In the genomic region with DNA sequence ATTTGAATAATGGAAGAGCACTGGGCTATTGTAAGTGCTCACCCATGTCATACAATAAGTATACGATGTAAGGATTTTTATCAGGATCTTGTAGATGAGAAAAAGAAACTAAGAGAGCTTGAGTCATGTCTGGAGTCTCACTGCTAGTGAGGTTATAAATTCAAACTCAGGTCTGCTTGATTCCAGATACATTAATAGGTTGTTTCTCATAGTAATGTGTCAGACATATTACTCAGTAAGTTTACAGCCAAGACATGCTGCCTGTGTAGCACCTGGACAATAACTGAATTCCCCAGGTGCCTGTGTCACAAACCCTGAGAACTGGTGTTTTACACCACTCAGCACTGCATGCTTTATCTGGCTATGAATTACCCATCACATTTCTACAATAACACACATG, we compare ENCODE assay signal across 31 cellular contexts.
"Had no signal": no experiment of that assay in that cellular context is flagged by ENCODE, and none has a peak within 500 bp of the region (broad histone marks: within the 10 kb centered on the region; RNA-seq: fewer than 3 reads in every experiment).

No MANE protein-coding gene starts in this region.

- DNase-seq: activated CD4-positive, alpha-beta T cell treated with anti-CD3 and anti-CD28 coated beads for 36 hours; activated CD4-positive, alpha-beta T cell treated with anti-CD3 and anti-CD28 coated beads, Interleukin-2, amount 50 U/mL, for 4 hours; activated CD4-positive, CD25-positive, alpha-beta regulatory T cell; activated naive CD4-positive, alpha-beta T cell treated with Interleukin-2 at 50 U/mL for 16 hours; activated T-cell treated with anti-CD3 and anti-CD28 coated beads for 4 hours; activated T-cell treated with anti-CD3 and anti-CD28 coated beads, Interleukin-2, amount 50 U/mL, for 72 hours; aorta; body of pancreas; islet precursor cell; left cardiac atrium; left ventricle myocardium superior; naive B cell; pancreas; stimulated activated CD4-positive, alpha-beta T cell treated with anti-CD3 and anti-CD28 coated beads, Interleukin-1b, Interleukin-23, amount 100 ng/mL, for 48 hours; stimulated activated CD4-positive, alpha-beta T cell treated with anti-CD3 and anti-CD28 coated beads, Interleukin-4, amount 100 ng/mL, for 4 hours; stimulated activated CD8-positive, alpha-beta memory T cell treated with anti-CD3 and anti-CD28 coated beads, Interleukin-4, amount 100 ng/mL, for 48 hours; stimulated activated naive CD8-positive, alpha-beta T cell treated with anti-CD3 and anti-CD28 coated beads, Interleukin-15, amount 100 ng/mL, for 72 hours; substantia nigra; uterus had no signal

- H3K27me3 Mint-ChIP-seq: activated CD4-positive, alpha-beta T cell treated with anti-CD3 and anti-CD28 coated beads for 36 hours; activated naive CD8-positive, alpha-beta T cell; naive B cell; stimulated activated memory B cell treated with anti-CD40 and anti-IgM and Interleukin-4, amounts not matched to agents 10 μg/mL and 1 μg/mL and 100 μg/mL, for 72 hours; stimulated activated naive CD8-positive, alpha-beta T cell treated with anti-CD3 and anti-CD28 coated beads, Interleukin-15, amount 100 ng/mL, for 72 hours; type B pancreatic cell had no signal

- H3K27ac Mint-ChIP-seq: activated CD4-positive, alpha-beta T cell treated with anti-CD3 and anti-CD28 coated beads for 36 hours; activated naive CD8-positive, alpha-beta T cell; activated T-cell treated with anti-CD3 and anti-CD28 coated beads, Interleukin-2, amount 50 U/mL, for 72 hours; mesothelial cell of epicardium; naive B cell; stimulated activated memory B cell treated with anti-CD40 and anti-IgM and Interleukin-4, amounts not matched to agents 10 μg/mL and 1 μg/mL and 100 μg/mL, for 72 hours; stimulated activated naive CD8-positive, alpha-beta T cell treated with anti-CD3 and anti-CD28 coated beads, Interleukin-15, amount 100 ng/mL, for 72 hours; T-helper 2 cell treated with Interferon-gamma antibody and Interleukin-4, amounts not matched to agents 5 μg/mL and 100 μg/mL, for 36 hours; type B pancreatic cell had no signal

- H3K36me3 Mint-ChIP-seq: activated naive CD8-positive, alpha-beta T cell; mesothelial cell of epicardium; naive B cell; stimulated activated memory B cell treated with anti-CD40 and anti-IgM and Interleukin-4, amounts not matched to agents 10 μg/mL and 1 μg/mL and 100 μg/mL, for 72 hours; type B pancreatic cell had no signal

- H3K4me3 ChIP-seq: body of pancreas, cardiac muscle cell, coronary artery, esophagus muscularis mucosa, pancreas, prostate gland, smooth muscle cell, uterus had no signal

- H3K4me3 Mint-ChIP-seq: activated CD4-positive, alpha-beta T cell treated with anti-CD3 and anti-CD28 coated beads for 36 hours; activated naive CD8-positive, alpha-beta T cell; activated T-cell treated with anti-CD3 and anti-CD28 coated beads, Interleukin-2, amount 50 U/mL, for 72 hours; mesothelial cell of epicardium; naive B cell; stimulated activated memory B cell treated with anti-CD40 and anti-IgM and Interleukin-4, amounts not matched to agents 10 μg/mL and 1 μg/mL and 100 μg/mL, for 72 hours; stimulated activated naive CD8-positive, alpha-beta T cell treated with anti-CD3 and anti-CD28 coated beads, Interleukin-15, amount 100 ng/mL, for 72 hours; T-helper 2 cell treated with Interferon-gamma antibody and Interleukin-4, amounts not matched to agents 5 μg/mL and 100 μg/mL, for 36 hours; type B pancreatic cell had no signal

- H3K4me1 Mint-ChIP-seq: activated CD4-positive, alpha-beta T cell treated with anti-CD3 and anti-CD28 coated beads for 36 hours; mesothelial cell of epicardium; naive B cell; stimulated activated memory B cell treated with anti-CD40 and anti-IgM and Interleukin-4, amounts not matched to agents 10 μg/mL and 1 μg/mL and 100 μg/mL, for 72 hours; stimulated activated naive CD8-positive, alpha-beta T cell treated with anti-CD3 and anti-CD28 coated beads, Interleukin-15, amount 100 ng/mL, for 72 hours had no signal

- FAIRE-seq: endothelial cell of umbilical vein, frontal cortex, pancreas had no signal

- H3K27me3 ChIP-seq: body of pancreas, cardiac muscle cell, esophagus muscularis mucosa, pancreas, uterus had no signal

- H3K9me3 ChIP-seq: body of pancreas, esophagus muscularis mucosa, pancreas, prostate gland, uterus had no signal

- H3K4me1 ChIP-seq: body of pancreas, esophagus muscularis mucosa, pancreas, prostate gland, uterus had no signal

- H3K27ac ChIP-seq: body of pancreas, cardiac muscle cell, coronary artery, esophagus muscularis mucosa, pancreas, prostate gland, uterus had no signal

- ATAC-seq: activated CD4-positive, alpha-beta T cell treated with anti-CD3 and anti-CD28 coated beads for 36 hours; activated T-cell treated with anti-CD3 and anti-CD28 coated beads, Interleukin-2, amount 50 U/mL, for 72 hours; body of pancreas; left cardiac atrium; left ventricle myocardium superior; pancreas; stimulated activated memory B cell treated with anti-CD40 and anti-IgM and Interleukin-4, amounts not matched to agents 10 μg/mL and 1 μg/mL and 100 μg/mL, for 72 hours; stimulated activated naive CD8-positive, alpha-beta T cell treated with anti-CD3 and anti-CD28 coated beads, Interleukin-15, amount 100 ng/mL, for 72 hours had no signal

- H3K36me3 ChIP-seq: cardiac muscle cell, esophagus muscularis mucosa, pancreas, prostate gland, uterus had no signal

- H3K9me3 Mint-ChIP-seq: stimulated activated memory B cell treated with anti-CD40 and anti-IgM and Interleukin-4, amounts not matched to agents 10 μg/mL and 1 μg/mL and 100 μg/mL, for 72 hours; type B pancreatic cell had no signal

- H3K4me2 ChIP-seq: smooth muscle cell had no signal
